In genomic region chr14:74882103-74882920, GRCh38 we compare ENCODE assay signal across 8 cellular contexts. TPM values are rescaled to one million over a fixed set of nuclear protein-coding genes. Genes with fewer than 3 reads are reported as not detected.
DNase-seq lines count a peak whose midpoint lies in the region; ATAC-seq and TF ChIP-seq lines count a peak whose summit lies in the region.

No MANE protein-coding gene starts in this region.

- H2BK15ac ChIP-seq in mesenchymal stem cell (ENCODE audit: low read depth, poor library complexity, severe bottlenecking) = peak overlapping the region; percentile 99

- no peaks in the 10 kb centered on the region for H3K27me3 Mint-ChIP-seq in dendritic cell treated with granulocyte-macrophage colony-stimulating factor and Interleukin-4, amounts not matched to agents 40 ng/mL and 50 ng/mL, for 4 days

- no peaks in the 10 kb centered on the region for H3K9me3 Mint-ChIP-seq in dendritic cell treated with granulocyte-macrophage colony-stimulating factor and Interleukin-4, amounts not matched to agents 40 ng/mL and 50 ng/mL, for 4 days

- H3K9me3 ChIP-seq in DND-41 (ENCODE audit: insufficient read depth, low read length, severe bottlenecking) (no peaks in the 10 kb centered on the region), HUES64 (ENCODE audit: insufficient read depth, low read depth, low read length) (no peaks in the 10 kb centered on the region), mesenchymal stem cell (ENCODE audit: control insufficient read depth, low read length) (no peaks in the 10 kb centered on the region)

- no peaks in the 10 kb centered on the region for H3K27me3 ChIP-seq in DND-41 (ENCODE audit: insufficient read depth, low read length, poor library complexity)
- H3K27me3 ChIP-seq in HUES64 (ENCODE audit: insufficient read depth, low read length) = no peaks in the 10 kb centered on the region
- no peaks in the 10 kb centered on the region for H3K27me3 ChIP-seq in mesenchymal stem cell (ENCODE audit: control insufficient read depth in 1 of 2, insufficient read depth in 1 of 2, low read length in 2 of 2)

- H3K4ac ChIP-seq in mesenchymal stem cell (ENCODE audit: low read depth in 1 of 2, low read length in 2 of 2) = peak overlapping the region; percentile 89 to 95

- H2BK5ac ChIP-seq in mesenchymal stem cell (ENCODE audit: low read depth, low read length, poor library complexity, severe bottlenecking) = no peak overlapping the region

- H4K91ac ChIP-seq in mesenchymal stem cell (ENCODE audit: low read length) = peak overlapping the region; percentile 92

- peak overlapping the region; percentile 21 to 99 for H3K14ac ChIP-seq in mesenchymal stem cell (ENCODE audit: low read length in 2 of 2)

- peak overlapping the region; percentile 96 for H3K27ac ChIP-seq in DND-41 (ENCODE audit: low read length)
- H3K27ac ChIP-seq in HUES64 (ENCODE audit: low read depth, low read length) = peak overlapping the region; percentile 79
- peak overlapping the region; percentile 41 for H3K27ac ChIP-seq in mesenchymal stem cell (ENCODE audit: low read length, poor library complexity, severe bottlenecking)

- peak overlapping the region; percentile 86 for H4K8ac ChIP-seq in mesenchymal stem cell (ENCODE audit: low read length)

- H3K23ac ChIP-seq in mesenchymal stem cell (ENCODE audit: low read length in 2 of 2) = peak overlapping the region in 1 of 2 experiments; percentile 99

- WGBS in HUES64 = 4% methylated on average over 49 of the region's 49 CpGs
- WGBS in mesenchymal stem cell = 4% methylated on average over 49 of the region's 49 CpGs

- peak overlapping the region; percentile 91 for H3K27ac Mint-ChIP-seq in dendritic cell treated with granulocyte-macrophage colony-stimulating factor and Interleukin-4, amounts not matched to agents 40 ng/mL and 50 ng/mL, for 4 days

- H2AK5ac ChIP-seq in mesenchymal stem cell (ENCODE audit: low read length, severe bottlenecking) = peak overlapping the region; percentile 16

- H3K4me3 Mint-ChIP-seq in dendritic cell treated with granulocyte-macrophage colony-stimulating factor and Interleukin-4, amounts not matched to agents 40 ng/mL and 50 ng/mL, for 4 days = peak overlapping the region; percentile 92

- H2BK120ac ChIP-seq in mesenchymal stem cell (ENCODE audit: low read depth, low read length) = no peak overlapping the region

- peak overlapping the region; percentile 79 to 87 for H3K4me3 ChIP-seq in DND-41 (ENCODE audit: low read depth in 1 of 2, low read length in 2 of 2)
- H3K4me3 ChIP-seq in HUES64 (ENCODE audit: low read length) = peak overlapping the region; percentile 93
- peak overlapping the region; percentile 98 to 99 for H3K4me3 ChIP-seq in mesenchymal stem cell (ENCODE audit: insufficient read depth in 1 of 2, low read depth in 1 of 2, low read length in 2 of 2)

- H4K20me1 ChIP-seq in DND-41 (ENCODE audit: insufficient read depth, low read length) = peaks cover 40% of the 10 kb centered on the region; the same call in 1 of the 2 replicates

- H2BK12ac ChIP-seq in mesenchymal stem cell (ENCODE audit: low read length in 2 of 2) = peak overlapping the region in 1 of 2 experiments; percentile 24

- peaks cover 64% of the 10 kb centered on the region for H3K79me2 ChIP-seq in DND-41 (ENCODE audit: insufficient read depth, low read length)

- H3K9ac ChIP-seq in DND-41 (ENCODE audit: low read depth, low read length) (peak overlapping the region; percentile 93), HUES64 (ENCODE audit: low read depth, low read length) (peak overlapping the region; percentile 90), mesenchymal stem cell (ENCODE audit: low read length) (peak overlapping the region; percentile 99)

- H3K18ac ChIP-seq in mesenchymal stem cell (ENCODE audit: low read depth in 1 of 2, low read length in 2 of 2) = peak overlapping the region; percentile 80 to 100

- intact Hi-C loops in dendritic cell treated with granulocyte-macrophage colony-stimulating factor and Interleukin-4, amounts not matched to agents 40 ng/mL and 50 ng/mL, for 4 days (cut with micrococcal nuclease) = no loop called here

- H2AFZ ChIP-seq in DND-41 (ENCODE audit: low read depth, low read length) = peak overlapping the region; percentile 95
- H2AFZ ChIP-seq in mesenchymal stem cell (ENCODE audit: low read depth, low read length) = peak overlapping the region; percentile 77

- peak; percentile 48 for ATAC-seq in DND-41 (ENCODE audit: insufficient read depth, low read depth)
- peak; percentile 42 for ATAC-seq in GM21515 (IDR thresholded peaks at IDR 0.05; ENCODE audit: unreplicated experiment)
- ATAC-seq in activated CD4-positive, CD25-positive, alpha-beta regulatory T cell treated with anti-CD3 and anti-CD28 coated beads, Interleukin-2, amount 50 U/mL, for 24 hours = peak; percentile 44 to 54

- peaks cover 52% of the 10 kb centered on the region for H3K36me3 Mint-ChIP-seq in dendritic cell treated with granulocyte-macrophage colony-stimulating factor and Interleukin-4, amounts not matched to agents 40 ng/mL and 50 ng/mL, for 4 days (ENCODE audit: low read depth)

- no peak for TF ChIP-seq CTCF in DND-41 (IDR thresholded peaks at IDR 0.05; ENCODE audit: borderline replicate concordance, extremely low read depth, low read length, poor library complexity, severe bottlenecking)

- DNase-seq in DND-41 (peak; percentile 58), mesenchymal stem cell (peak; percentile 87), cerebellar nuclear complex (lab: John Stamatoyannopoulos, UW) (no peak)
- peak; percentile 29 for DNase-seq in stimulated activated CD8-positive, alpha-beta memory T cell treated with anti-CD3 and anti-CD28 coated beads, Interleukin-4, amount 100 ng/mL, for 24 hours (ENCODE audit: low read depth)

- H3K36me3 ChIP-seq in DND-41 (ENCODE audit: insufficient read depth, low read length) (peaks cover 30% of the 10 kb centered on the region), HUES64 (ENCODE audit: insufficient read depth, low read length) (peaks cover 5% of the 10 kb centered on the region), mesenchymal stem cell (ENCODE audit: control insufficient read depth in 1 of 2, insufficient read depth in 2 of 2, low read depth in 1 of 2, low read length in 2 of 2) (peaks cover 8 to 29% of the 10 kb centered on the region in 2 experiments)

- H3K4me2 ChIP-seq in DND-41 (ENCODE audit: insufficient read depth, low read length) = peak overlapping the region; percentile 89
- peak overlapping the region; percentile 88 for H3K4me2 ChIP-seq in mesenchymal stem cell (ENCODE audit: low read length, poor library complexity, severe bottlenecking)

- H3K4me1 ChIP-seq in DND-41 (ENCODE audit: insufficient read depth, low read length) = peaks cover 44% of the 10 kb centered on the region
- H3K4me1 ChIP-seq in HUES64 (ENCODE audit: insufficient read depth, low read length) = peaks cover 49% of the 10 kb centered on the region
- H3K4me1 ChIP-seq in mesenchymal stem cell (ENCODE audit: control insufficient read depth, insufficient read depth, low read depth, low read length) = peaks cover 8% of the 10 kb centered on the region

- peaks cover 46% of the 10 kb centered on the region for H3K4me1 Mint-ChIP-seq in dendritic cell treated with granulocyte-macrophage colony-stimulating factor and Interleukin-4, amounts not matched to agents 40 ng/mL and 50 ng/mL, for 4 days (ENCODE audit: low read depth)

- H3K79me1 ChIP-seq in mesenchymal stem cell (replicated peaks; ENCODE audit: low read length, poor library complexity, severe bottlenecking) = no peaks in the 10 kb centered on the region

RNA-seq across cellular contexts. Expression of gene DLST, which starts 0.6 kb away (rescaled TPM):
- 68.6 TPM for polyA plus RNA-seq in HUES64 (2013, experiment 1 of 2)
- 66.8 TPM for polyA plus RNA-seq in HUES64 (2013, experiment 2 of 2)
- polyA plus RNA-seq in mesenchymal stem cell (2013, experiment 1 of 2) = 47.5 TPM
- 47.1 TPM for polyA plus RNA-seq in mesenchymal stem cell (2013, experiment 2 of 2)

RNA-seq across cellular contexts. Expression of gene PROX2, which starts 6.4 kb away (rescaled TPM):
- not detected for polyA plus RNA-seq in HUES64 (2013, experiment 1 of 2)
- polyA plus RNA-seq in HUES64 (2013, experiment 2 of 2) = not detected
- polyA plus RNA-seq in mesenchymal stem cell (2013, experiment 1 of 2) = not detected
- polyA plus RNA-seq in mesenchymal stem cell (2013, experiment 2 of 2) = not detected

RNA-seq across cellular contexts. Expression of gene RPS6KL1, which starts 40.7 kb away (rescaled TPM):
- polyA plus RNA-seq in HUES64 (2013, experiment 1 of 2) = 4.0 TPM
- polyA plus RNA-seq in HUES64 (2013, experiment 2 of 2) = 6.0 TPM
- polyA plus RNA-seq in mesenchymal stem cell (2013, experiment 1 of 2) = 0.41 TPM
- polyA plus RNA-seq in mesenchymal stem cell (2013, experiment 2 of 2) = 0.52 TPM

Comparison
In these comparisons a context has a peak if more than half of its experiments do, and no peak if none do; other contexts are left out.
1. DNase-seq: peak in DND-41 (single experiment), mesenchymal stem cell (single experiment) and stimulated activated CD8-positive, alpha-beta memory T cell treated with anti-CD3 and anti-CD28 coated beads, Interleukin-4, amount 100 ng/mL, for 24 hours (single experiment); none in cerebellar nuclear complex (0 of 2).
2. H3K27ac ChIP-seq: peak in every context shown above with its lines; median percentile 96 in DND-41; 79 in HUES64; 41 in mesenchymal stem cell.
3. Peak in every context shown above with its lines, with median percentiles within 50 percentile points of each other: ATAC-seq, H3K4me3 ChIP-seq and H3K9ac ChIP-seq.